In genomic region chrX:13263560-13264251, GRCh38 we compare ENCODE assay signal across 15 cellular contexts. TPM values are rescaled to one million over a fixed set of nuclear protein-coding genes. Genes with fewer than 3 reads are reported as not detected.
DNase-seq lines count a peak whose midpoint lies in the region; ATAC-seq, FAIRE-seq and TF ChIP-seq lines count a peak whose summit lies in the region.
"Had no signal": no experiment of that assay in that cellular context is flagged by ENCODE, and none has a peak within 500 bp of the region (broad histone marks: within the 10 kb centered on the region; RNA-seq: fewer than 3 reads in every experiment).

No MANE protein-coding gene starts in this region.

- H3K4me2 ChIP-seq in OCI-LY7 (ENCODE audit: low read length): no peak overlapping the region

- no peaks in the 10 kb centered on the region for H3K27me3 Mint-ChIP-seq in T-helper 2 cell treated with Interferon-gamma antibody and Interleukin-4, amounts not matched to agents 5 μg/mL and 100 μg/mL, for 36 hours (ENCODE audit: low read depth)
- no peaks in the 10 kb centered on the region for H3K27me3 Mint-ChIP-seq in CD8-positive, alpha-beta T cell (ENCODE audit: low read depth)

- no peak for TF ChIP-seq CTCF in OCI-LY7 (conservative IDR thresholded peaks at IDR 0.05; ENCODE audit: low read length)
- TF ChIP-seq CTCF in CD8-positive, alpha-beta T cell (IDR thresholded peaks at IDR 0.05): no peak

- H4K20me1 ChIP-seq in OCI-LY7 (ENCODE audit: insufficient read depth, low read length): no peaks in the 10 kb centered on the region

- H3K27ac ChIP-seq in OCI-LY7 (ENCODE audit: low read depth, low read length, poor library complexity, severe bottlenecking): no peak overlapping the region
- H3K27ac ChIP-seq in CD8-positive, alpha-beta T cell (ENCODE audit: low read depth, low read length): no peak overlapping the region
- H3K27ac ChIP-seq: neutrophil had no signal

- POLR2A ChIA-PET in OCI-LY7 (lab: Charles Lee): no interaction called here
- POLR2A ChIA-PET in CD8-positive, alpha-beta T cell (lab: Charles Lee): no interaction called here

- H3K27me3 ChIP-seq in CD8-positive, alpha-beta T cell (ENCODE audit: insufficient read depth, low read length): no peaks in the 10 kb centered on the region
- H3K27me3 ChIP-seq: neutrophil had no signal

- no peaks in the 10 kb centered on the region for H3K36me3 Mint-ChIP-seq in T-helper 2 cell treated with Interferon-gamma antibody and Interleukin-4, amounts not matched to agents 5 μg/mL and 100 μg/mL, for 36 hours (ENCODE audit: low read depth)
- no peaks in the 10 kb centered on the region for H3K36me3 Mint-ChIP-seq in CD8-positive, alpha-beta T cell
- H3K36me3 Mint-ChIP-seq: CD8-positive, alpha-beta memory T cell had no signal

- ATAC-seq in GM19395 (IDR thresholded peaks at IDR 0.05; ENCODE audit: unreplicated experiment) (peak; percentile 85), HG02870 (IDR thresholded peaks at IDR 0.05; ENCODE audit: unreplicated experiment) (peak; percentile 67)
- no peak for ATAC-seq in CD8-positive, alpha-beta T cell

- H2AFZ ChIP-seq in OCI-LY7 (ENCODE audit: low read length): no peak overlapping the region

- no peak overlapping the region for H3K4me3 Mint-ChIP-seq in T-helper 2 cell treated with Interferon-gamma antibody and Interleukin-4, amounts not matched to agents 5 μg/mL and 100 μg/mL, for 36 hours
- no peak overlapping the region for H3K4me3 Mint-ChIP-seq in CD8-positive, alpha-beta T cell
- H3K4me3 Mint-ChIP-seq: CD8-positive, alpha-beta memory T cell had no signal

- no peaks in the 10 kb centered on the region for H3K9me3 ChIP-seq in OCI-LY7 (ENCODE audit: low read length)
- no peaks in the 10 kb centered on the region for H3K9me3 ChIP-seq in CD8-positive, alpha-beta T cell (ENCODE audit: low read length)
- H3K9me3 ChIP-seq: neutrophil had no signal

- peak; percentile 51 for TF ChIP-seq POLR2A in GM12892 (IDR thresholded peaks at IDR 0.05; ENCODE audit: low read depth, low read length)

- peak overlapping the region; percentile 49 for H3K27ac Mint-ChIP-seq in T-helper 2 cell treated with Interferon-gamma antibody and Interleukin-4, amounts not matched to agents 5 μg/mL and 100 μg/mL, for 36 hours
- no peak overlapping the region for H3K27ac Mint-ChIP-seq in CD8-positive, alpha-beta T cell

- no peaks in the 10 kb centered on the region for H3K79me2 ChIP-seq in OCI-LY7 (ENCODE audit: insufficient read depth, low read depth, low read length)

- no peak overlapping the region for H3K4me3 ChIP-seq in OCI-LY7 (ENCODE audit: low read depth, low read length, poor library complexity, severe bottlenecking)
- no peak overlapping the region for H3K4me3 ChIP-seq in CD8-positive, alpha-beta T cell (ENCODE audit: low read depth, low read length)

- CTCF ChIA-PET in OCI-LY7 (lab: Charles Lee; ENCODE audit: unreplicated experiment): no interaction called here
- CTCF ChIA-PET in CD8-positive, alpha-beta T cell (lab: Charles Lee): no interaction called here

- FAIRE-seq in GM12892 (lab: Jason Lieb, UNC): peak; percentile 95
- FAIRE-seq: TTC549 had no signal

- intact Hi-C loops in OCI-LY7 (cut with micrococcal nuclease; ENCODE audit: unreplicated experiment): no loop called here
- intact Hi-C loops in CD8-positive, alpha-beta T cell (cut with DNase I, micrococcal nuclease): no loop called here

- H3K9me2 ChIP-seq in OCI-LY7 (ENCODE audit: insufficient read depth, low read length): no peaks in the 10 kb centered on the region

- H3K4me1 Mint-ChIP-seq in T-helper 2 cell treated with Interferon-gamma antibody and Interleukin-4, amounts not matched to agents 5 μg/mL and 100 μg/mL, for 36 hours (ENCODE audit: low read depth): peaks cover 10% of the 10 kb centered on the region
- H3K4me1 Mint-ChIP-seq in CD8-positive, alpha-beta T cell (ENCODE audit: low read depth): no peaks in the 10 kb centered on the region

- DNase-seq in GM12892 (ENCODE audit: insufficient read length) (no peak), HK-2 (ENCODE audit: unreplicated experiment) (no peak), NCI-H2227 treated with DMSO at 0.1 percent for 48 hours (lab: John Stamatoyannopoulos, UW) (no peak), OCI-LY7 (ENCODE audit: low spot score) (no peak)
- DNase-seq in T-helper 2 cell treated with Interferon-gamma antibody and Interleukin-4, amounts not matched to agents 5 μg/mL and 100 μg/mL, for 36 hours (ENCODE audit: low spot score): no peak
- no peak for DNase-seq in CD8-positive, alpha-beta T cell
- DNase-seq: activated gamma-delta T cell; CD8-positive, alpha-beta memory T cell; NCI-H1436 treated with DMSO at 0.1 percent for 48 hours; substantia nigra had no signal

- BruUV-seq in OCI-LY7 (replicated peaks; lab: Mats Ljungman, UMichigan): no TSS peak

- no peaks in the 10 kb centered on the region for H3K9me3 Mint-ChIP-seq in T-helper 2 cell treated with Interferon-gamma antibody and Interleukin-4, amounts not matched to agents 5 μg/mL and 100 μg/mL, for 36 hours
- H3K9me3 Mint-ChIP-seq in CD8-positive, alpha-beta T cell: no peaks in the 10 kb centered on the region

- no peaks in the 10 kb centered on the region for H3K4me1 ChIP-seq in OCI-LY7 (ENCODE audit: insufficient read depth, low read length, poor library complexity, severe bottlenecking)
- H3K4me1 ChIP-seq in CD8-positive, alpha-beta T cell (ENCODE audit: insufficient read depth, low read length): no peaks in the 10 kb centered on the region

- H3K36me3 ChIP-seq in OCI-LY7 (ENCODE audit: insufficient read depth, low read length): no peaks in the 10 kb centered on the region
- no peaks in the 10 kb centered on the region for H3K36me3 ChIP-seq in CD8-positive, alpha-beta T cell (ENCODE audit: insufficient read depth, low read length)
- H3K36me3 ChIP-seq: neutrophil had no signal

RNA-seq across cellular contexts. Expression of gene ATXN3L, which starts 56.1 kb away (rescaled TPM):
- polyA plus RNA-seq in GM12892 (2012; ENCODE audit: missing spikeins): 1.1 TPM
- total RNA-seq in OCI-LY7 (2014; rRNA removed; shearing (Covaris generic)): not detected in 2 replicates
- not detected in 2 replicates for total RNA-seq in OCI-LY7 (2022)
- not detected for total RNA-seq in CD8-positive, alpha-beta T cell
- total RNA-seq: CD8-positive, alpha-beta memory T cell; kidney epithelial cell had no signal
- polyA plus RNA-seq: CD8-positive, alpha-beta memory T cell had no signal
